Comparison of ENCODE assay signal across 9 cellular contexts in the genomic region with DNA sequence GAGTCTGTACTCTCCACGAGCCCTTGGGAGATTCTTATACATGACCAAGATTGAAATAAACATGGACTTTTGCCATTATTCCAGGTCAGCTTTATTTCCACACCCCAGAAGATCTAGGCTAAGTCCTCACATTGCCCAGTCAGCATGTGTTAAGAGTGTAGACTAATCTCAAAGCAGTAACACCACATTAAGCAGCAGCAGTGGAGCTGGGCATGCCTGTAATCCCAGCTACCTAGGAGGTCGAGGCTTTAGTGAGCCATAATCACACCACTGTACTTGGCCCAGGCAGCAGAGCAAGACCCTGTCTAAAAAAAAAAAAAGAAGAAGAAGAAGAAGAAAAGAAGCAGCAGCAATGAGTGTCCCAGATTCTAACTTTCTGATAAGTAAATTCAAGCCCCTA.
"Had no signal": no experiment of that assay in that cellular context is flagged by ENCODE, and none has a peak within 500 bp of the region (broad histone marks: within the 10 kb centered on the region; RNA-seq: fewer than 3 reads in every experiment).

No MANE protein-coding gene starts in this region.

- H2AFZ ChIP-seq: GM23248 had no signal

- H3K4me3 Mint-ChIP-seq: H9, HFFc6, IgD-negative memory B cell had no signal

- ATAC-seq: HepG2 had no signal

- FAIRE-seq: H54, HepG2 had no signal

- H3K4me1 Mint-ChIP-seq: IgD-negative memory B cell had no signal

- H3K4me3 ChIP-seq: GM23248 had no signal

- H3K27ac Mint-ChIP-seq: H9, HFFc6, IgD-negative memory B cell had no signal

- H3K9ac ChIP-seq: GM23248 had no signal

- H3K27ac ChIP-seq: GM23248, HL-60 had no signal

- H3K9me3 Mint-ChIP-seq: HFFc6, IgD-negative memory B cell had no signal

- DNase-seq: GM23248, GOT3, H9, HCEC 1CT, HFFc6 had no signal

- H3K36me3 Mint-ChIP-seq: IgD-negative memory B cell had no signal
